In genomic region chr17:14308965-14309879, GRCh38 we compare ENCODE assay signal across 1 cellular context.
TF ChIP-seq lines count a peak whose summit lies in the region.

No MANE protein-coding gene starts in this region.

TF ChIP-seq in HepG2, 621 proteins besides CTCF, POLR2A, EP300 and RAD21 (continued from another document):
- TF ChIP-seq, protein P1, sequence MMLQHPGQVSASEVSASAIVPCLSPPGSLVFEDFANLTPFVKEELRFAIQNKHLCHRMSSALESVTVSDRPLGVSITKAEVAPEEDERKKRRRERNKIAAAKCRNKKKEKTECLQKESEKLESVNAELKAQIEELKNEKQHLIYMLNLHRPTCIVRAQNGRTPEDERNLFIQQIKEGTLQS (CRISPR knock-in tag; IDR thresholded peaks at IDR 0.05) = 0 out of 2 replicates have a peak, but pooled peaks have one; percentile 25
- TF ChIP-seq NFRKB (IDR thresholded peaks at IDR 0.05) (no peak), ZNF367 (CRISPR knock-in tag; IDR thresholded peaks at IDR 0.05; ENCODE audit: borderline replicate concordance) (0 out of 2 replicates have a peak, but pooled peaks have one; percentile 47), ZNF572 (CRISPR knock-in tag; IDR thresholded peaks at IDR 0.05) (no peak), BHLHE40 (IDR thresholded peaks at IDR 0.05; ENCODE audit: low read length) (peak; percentile 74), ZNF253 (CRISPR knock-in tag; IDR thresholded peaks at IDR 0.05; ENCODE audit: borderline replicate concordance) (no peak), PREB (CRISPR knock-in tag; IDR thresholded peaks at IDR 0.05) (no peak), JARID2 (CRISPR knock-in tag; IDR thresholded peaks at IDR 0.05; ENCODE audit: insufficient replicate concordance) (no peak), ZBTB46 (CRISPR knock-in tag; IDR thresholded peaks at IDR 0.05; ENCODE audit: borderline replicate concordance) (no peak), MIXL1 (CRISPR knock-in tag; IDR thresholded peaks at IDR 0.05) (no peak), ZNF234 (CRISPR knock-in tag; conservative IDR thresholded peaks at IDR 0.05) (peak; percentile 67; the same call in 1 of the 2 replicates), ZNF44 (CRISPR knock-in tag; IDR thresholded peaks at IDR 0.05) (no peak; the same call in 1 of the 2 replicates), MAX (IDR thresholded peaks at IDR 0.05) (peak; percentile 93), SAP130 (CRISPR knock-in tag; IDR thresholded peaks at IDR 0.05; ENCODE audit: low read depth) (peak; percentile 95), ZNF180 (CRISPR knock-in tag; IDR thresholded peaks at IDR 0.05; ENCODE audit: borderline replicate concordance, low read depth) (no peak), ZNF619 (CRISPR knock-in tag; IDR thresholded peaks at IDR 0.05) (0 out of 2 replicates have a peak, but pooled peaks have one; percentile 3), STAT6 (CRISPR knock-in tag; IDR thresholded peaks at IDR 0.05; ENCODE audit: borderline replicate concordance) (peak; percentile 64; the same call in 1 of the 2 replicates), ZNF207 (IDR thresholded peaks at IDR 0.05; ENCODE audit: borderline replicate concordance) (no peak), NAIF1 (CRISPR knock-in tag; IDR thresholded peaks at IDR 0.05; ENCODE audit: borderline replicate concordance) (no peak), FOXJ3 (CRISPR knock-in tag; IDR thresholded peaks at IDR 0.05; ENCODE audit: borderline replicate concordance) (no peak), HIVEP1 (CRISPR knock-in tag; IDR thresholded peaks at IDR 0.05) (no peak; the same call in 1 of the 2 replicates), ZNF20 (CRISPR knock-in tag; IDR thresholded peaks at IDR 0.05) (no peak), SMARCE1 (IDR thresholded peaks at IDR 0.05; ENCODE audit: borderline replicate concordance) (no peak), CAMTA2 (CRISPR knock-in tag; IDR thresholded peaks at IDR 0.05; ENCODE audit: borderline replicate concordance) (no peak), ZNF891 (CRISPR knock-in tag; IDR thresholded peaks at IDR 0.05) (no peak), GATAD1 (CRISPR knock-in tag; IDR thresholded peaks at IDR 0.05) (peak; percentile 47), XBP1 (CRISPR knock-in tag; IDR thresholded peaks at IDR 0.05) (no peak; the same call in 1 of the 2 replicates), ARNTL (CRISPR knock-in tag; IDR thresholded peaks at IDR 0.05) (peak; percentile 99), ZFP36 (IDR thresholded peaks at IDR 0.05; ENCODE audit: borderline replicate concordance, low read depth, low read length, partially characterized antibody) (no peak), ATRX (CRISPR knock-in tag; IDR thresholded peaks at IDR 0.05; ENCODE audit: borderline replicate concordance) (no peak), SKI (IDR thresholded peaks at IDR 0.05; ENCODE audit: partially characterized antibody) (peak; percentile 81), SIN3A (IDR thresholded peaks at IDR 0.05; ENCODE audit: borderline replicate concordance, low read depth, low read length) (peak; percentile 69; the same call in 1 of the 2 replicates)
- TF ChIP-seq, protein P2, sequence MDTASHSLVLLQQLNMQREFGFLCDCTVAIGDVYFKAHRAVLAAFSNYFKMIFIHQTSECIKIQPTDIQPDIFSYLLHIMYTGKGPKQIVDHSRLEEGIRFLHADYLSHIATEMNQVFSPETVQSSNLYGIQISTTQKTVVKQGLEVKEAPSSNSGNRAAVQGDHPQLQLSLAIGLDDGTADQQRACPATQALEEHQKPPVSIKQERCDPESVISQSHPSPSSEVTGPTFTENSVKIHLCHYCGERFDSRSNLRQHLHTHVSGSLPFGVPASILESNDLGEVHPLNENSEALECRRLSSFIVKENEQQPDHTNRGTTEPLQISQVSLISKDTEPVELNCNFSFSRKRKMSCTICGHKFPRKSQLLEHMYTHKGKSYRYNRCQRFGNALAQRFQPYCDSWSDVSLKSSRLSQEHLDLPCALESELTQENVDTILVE (CRISPR knock-in tag; IDR thresholded peaks at IDR 0.05) = peak; percentile 62; the same call in 1 of the 2 replicates
- TF ChIP-seq, protein P3, sequence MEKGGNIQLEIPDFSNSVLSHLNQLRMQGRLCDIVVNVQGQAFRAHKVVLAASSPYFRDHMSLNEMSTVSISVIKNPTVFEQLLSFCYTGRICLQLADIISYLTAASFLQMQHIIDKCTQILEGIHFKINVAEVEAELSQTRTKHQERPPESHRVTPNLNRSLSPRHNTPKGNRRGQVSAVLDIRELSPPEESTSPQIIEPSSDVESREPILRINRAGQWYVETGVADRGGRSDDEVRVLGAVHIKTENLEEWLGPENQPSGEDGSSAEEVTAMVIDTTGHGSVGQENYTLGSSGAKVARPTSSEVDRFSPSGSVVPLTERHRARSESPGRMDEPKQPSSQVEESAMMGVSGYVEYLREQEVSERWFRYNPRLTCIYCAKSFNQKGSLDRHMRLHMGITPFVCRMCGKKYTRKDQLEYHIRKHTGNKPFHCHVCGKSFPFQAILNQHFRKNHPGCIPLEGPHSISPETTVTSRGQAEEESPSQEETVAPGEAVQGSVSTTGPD (CRISPR knock-in tag; IDR thresholded peaks at IDR 0.05) = no peak
- TF ChIP-seq, protein P4, sequence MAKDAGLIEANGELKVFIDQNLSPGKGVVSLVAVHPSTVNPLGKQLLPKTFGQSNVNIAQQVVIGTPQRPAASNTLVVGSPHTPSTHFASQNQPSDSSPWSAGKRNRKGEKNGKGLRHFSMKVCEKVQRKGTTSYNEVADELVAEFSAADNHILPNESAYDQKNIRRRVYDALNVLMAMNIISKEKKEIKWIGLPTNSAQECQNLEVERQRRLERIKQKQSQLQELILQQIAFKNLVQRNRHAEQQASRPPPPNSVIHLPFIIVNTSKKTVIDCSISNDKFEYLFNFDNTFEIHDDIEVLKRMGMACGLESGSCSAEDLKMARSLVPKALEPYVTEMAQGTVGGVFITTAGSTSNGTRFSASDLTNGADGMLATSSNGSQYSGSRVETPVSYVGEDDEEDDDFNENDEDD (CRISPR knock-in tag; IDR thresholded peaks at IDR 0.05; ENCODE audit: borderline replicate concordance) = peak; percentile 90; the same call in 1 of the 2 replicates
- TF ChIP-seq, protein P5, sequence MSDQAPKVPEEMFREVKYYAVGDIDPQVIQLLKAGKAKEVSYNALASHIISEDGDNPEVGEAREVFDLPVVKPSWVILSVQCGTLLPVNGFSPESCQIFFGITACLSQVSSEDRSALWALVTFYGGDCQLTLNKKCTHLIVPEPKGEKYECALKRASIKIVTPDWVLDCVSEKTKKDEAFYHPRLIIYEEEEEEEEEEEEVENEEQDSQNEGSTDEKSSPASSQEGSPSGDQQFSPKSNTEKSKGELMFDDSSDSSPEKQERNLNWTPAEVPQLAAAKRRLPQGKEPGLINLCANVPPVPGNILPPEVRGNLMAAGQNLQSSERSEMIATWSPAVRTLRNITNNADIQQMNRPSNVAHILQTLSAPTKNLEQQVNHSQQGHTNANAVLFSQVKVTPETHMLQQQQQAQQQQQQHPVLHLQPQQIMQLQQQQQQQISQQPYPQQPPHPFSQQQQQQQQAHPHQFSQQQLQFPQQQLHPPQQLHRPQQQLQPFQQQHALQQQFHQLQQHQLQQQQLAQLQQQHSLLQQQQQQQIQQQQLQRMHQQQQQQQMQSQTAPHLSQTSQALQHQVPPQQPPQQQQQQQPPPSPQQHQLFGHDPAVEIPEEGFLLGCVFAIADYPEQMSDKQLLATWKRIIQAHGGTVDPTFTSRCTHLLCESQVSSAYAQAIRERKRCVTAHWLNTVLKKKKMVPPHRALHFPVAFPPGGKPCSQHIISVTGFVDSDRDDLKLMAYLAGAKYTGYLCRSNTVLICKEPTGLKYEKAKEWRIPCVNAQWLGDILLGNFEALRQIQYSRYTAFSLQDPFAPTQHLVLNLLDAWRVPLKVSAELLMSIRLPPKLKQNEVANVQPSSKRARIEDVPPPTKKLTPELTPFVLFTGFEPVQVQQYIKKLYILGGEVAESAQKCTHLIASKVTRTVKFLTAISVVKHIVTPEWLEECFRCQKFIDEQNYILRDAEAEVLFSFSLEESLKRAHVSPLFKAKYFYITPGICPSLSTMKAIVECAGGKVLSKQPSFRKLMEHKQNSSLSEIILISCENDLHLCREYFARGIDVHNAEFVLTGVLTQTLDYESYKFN (CRISPR knock-in tag; conservative IDR thresholded peaks at IDR 0.05) = peak; percentile 52; the same call in 1 of the 2 replicates
- TF ChIP-seq, protein P6, sequence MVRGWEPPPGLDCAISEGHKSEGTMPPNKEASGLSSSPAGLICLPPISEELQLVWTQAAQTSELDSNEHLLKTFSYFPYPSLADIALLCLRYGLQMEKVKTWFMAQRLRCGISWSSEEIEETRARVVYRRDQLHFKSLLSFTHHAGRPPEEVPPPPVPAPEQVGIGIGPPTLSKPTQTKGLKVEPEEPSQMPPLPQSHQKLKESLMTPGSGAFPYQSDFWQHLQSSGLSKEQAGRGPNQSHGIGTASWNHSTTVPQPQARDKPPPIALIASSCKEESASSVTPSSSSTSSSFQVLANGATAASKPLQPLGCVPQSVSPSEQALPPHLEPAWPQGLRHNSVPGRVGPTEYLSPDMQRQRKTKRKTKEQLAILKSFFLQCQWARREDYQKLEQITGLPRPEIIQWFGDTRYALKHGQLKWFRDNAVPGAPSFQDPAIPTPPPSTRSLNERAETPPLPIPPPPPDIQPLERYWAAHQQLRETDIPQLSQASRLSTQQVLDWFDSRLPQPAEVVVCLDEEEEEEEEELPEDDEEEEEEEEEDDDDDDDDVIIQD (CRISPR knock-in tag; IDR thresholded peaks at IDR 0.05; ENCODE audit: low read depth) = peak; percentile 60; the same call in 1 of the 2 replicates
